1 cellular context compared by ENCODE assay signal in genomic region chr22:19629331-19629719, GRCh38.
TF ChIP-seq lines count a peak whose summit lies in the region.

No MANE protein-coding gene starts in this region.

TF ChIP-seq in K562, 482 proteins besides CTCF, POLR2A, EP300 and RAD21 (continued from another document):
- TF ChIP-seq TOE1 (IDR thresholded peaks at IDR 0.05; ENCODE audit: borderline replicate concordance) (peak; percentile 15; the same call in 1 of the 2 replicates), TOE1 (CRISPR knock-in tag; IDR thresholded peaks at IDR 0.05; ENCODE audit: borderline replicate concordance, low read depth) (no peak), IRF9 (tag; IDR thresholded peaks at IDR 0.05) (no peak), CTBP1 (IDR thresholded peaks at IDR 0.05; ENCODE audit: borderline replicate concordance) (no peak), ZNF282 (CRISPR knock-in tag; IDR thresholded peaks at IDR 0.05) (no peak), GABPB2 (CRISPR knock-in tag; conservative IDR thresholded peaks at IDR 0.05) (no peak), TAF15 (IDR thresholded peaks at IDR 0.05; ENCODE audit: low read depth, low read length) (no peak), RNF219 (CRISPR knock-in tag; IDR thresholded peaks at IDR 0.05) (no peak), USF2 (CRISPR knock-in tag; IDR thresholded peaks at IDR 0.05) (peak; percentile 59), SRF (CRISPR knock-in tag; IDR thresholded peaks at IDR 0.05) (no peak), ZBTB12 (CRISPR knock-in tag; IDR thresholded peaks at IDR 0.05) (no peak), ZNF707 (CRISPR knock-in tag; conservative IDR thresholded peaks at IDR 0.05) (no peak), ETS1 (conservative IDR thresholded peaks at IDR 0.05; ENCODE audit: control insufficient read depth, low read depth, low read length) (0 out of 2 replicates have a peak, but pooled peaks have one; percentile 29), CREB3 (tag; conservative IDR thresholded peaks at IDR 0.05; ENCODE audit: low read depth) (no peak), THAP12 (CRISPR knock-in tag; IDR thresholded peaks at IDR 0.05) (0 out of 2 replicates have a peak, but pooled peaks have one; percentile 11), ZNF639 (CRISPR knock-in tag; conservative IDR thresholded peaks at IDR 0.05 in 1 of 2, IDR thresholded peaks at IDR 0.05 in 1 of 2) (0 out of 4 replicates have a peak, but pooled peaks of 1 of the 2 experiments have one; percentile 78), KDM2B (CRISPR knock-in tag; IDR thresholded peaks at IDR 0.05) (0 out of 2 replicates have a peak, but pooled peaks have one; percentile 49), MYNN (IDR thresholded peaks at IDR 0.05) (no peak), MYNN (CRISPR knock-in tag; IDR thresholded peaks at IDR 0.05) (0 out of 2 replicates have a peak, but pooled peaks have one; percentile 64), TFE3 (CRISPR knock-in tag; IDR thresholded peaks at IDR 0.05) (peak; percentile 91), CBX3 (IDR thresholded peaks at IDR 0.05; ENCODE audit: borderline replicate concordance in 1 of 2, low read length in 2 of 2) (no peak), CHCHD3 (CRISPR knock-in tag; IDR thresholded peaks at IDR 0.05) (no peak), DDX20 (tag; IDR thresholded peaks at IDR 0.05; ENCODE audit: low read depth) (no peak), HOMEZ (CRISPR knock-in tag; IDR thresholded peaks at IDR 0.05) (no peak), ZEB2 (IDR thresholded peaks at IDR 0.05) (no peak)
